In genomic region chr10:78542536-78542935, GRCh38 we compare ENCODE assay signal across 10 cellular contexts.
A peak's percentile ranks its signal among the peaks of the same experiment; 100 is the strongest.
DNase-seq lines count a peak whose midpoint lies in the region; ATAC-seq lines count a peak whose summit lies in the region.
"Had no signal": no experiment of that assay in that cellular context is flagged by ENCODE, and none has a peak within 500 bp of the region (broad histone marks: within the 10 kb centered on the region; RNA-seq: fewer than 3 reads in every experiment).

No MANE protein-coding gene starts in this region.

- H3K4me3 ChIP-seq in mesendoderm (ENCODE audit: low read length) (no peak overlapping the region), subcutaneous abdominal adipose tissue (ENCODE audit: low read depth in 1 of 5, low read length in 5 of 5) (no peak overlapping the region)

- no peak overlapping the region for H4K5ac ChIP-seq in mesendoderm (ENCODE audit: low read length)

- WGBS in mesendoderm (ENCODE audit: extremely low coverage, insufficient coverage, low lambda C conversion rate), result no CpG with 5 or more reads among the region's 7 CpGs

- H3K4me1 Mint-ChIP-seq in activated naive CD8-positive, alpha-beta T cell treated with anti-CD3 and anti-CD28 coated beads, Interleukin-2, amount 10 ng/mL, durations not matched to agents 7 days and 5 days, result peaks cover 6% of the 10 kb centered on the region
- H3K4me1 Mint-ChIP-seq in activated naive CD8-positive, alpha-beta T cell treated with anti-CD3 and anti-CD28 coated beads for 36 hours, result no peaks in the 10 kb centered on the region
- peaks cover 18% of the 10 kb centered on the region for H3K4me1 Mint-ChIP-seq in activated T-helper 17 cell treated with anti-CD3 and anti-CD28 coated beads, Interleukin-2, amount 50 U/mL, for 72 hours

- H3K4me1 ChIP-seq in mesendoderm (ENCODE audit: control insufficient read depth, low read depth, low read length) (no peaks in the 10 kb centered on the region), subcutaneous abdominal adipose tissue (ENCODE audit: control insufficient read depth in 5 of 5, insufficient read depth in 5 of 5, low read length in 5 of 5) (peaks cover 13 to 52% (median 42%) of the 10 kb centered on the region in 5 donors)

- no peaks in the 10 kb centered on the region for H3K9me3 ChIP-seq in subcutaneous abdominal adipose tissue (ENCODE audit: control insufficient read depth in 5 of 5, low read length in 5 of 5)
- H3K9me3 ChIP-seq: neutrophil had no signal

- no peak for DNase-seq in activated naive CD8-positive, alpha-beta T cell treated with anti-CD3 and anti-CD28 coated beads, Interleukin-2, amount 10 ng/mL, durations not matched to agents 7 days and 5 days
- DNase-seq in activated naive CD8-positive, alpha-beta T cell treated with anti-CD3 and anti-CD28 coated beads for 36 hours, result no peak
- DNase-seq in mesendoderm (peak; percentile 23), NCI-H446 treated with DMSO at 0.1 percent for 48 hours (lab: John Stamatoyannopoulos, UW) (no peak), NCI-H510A treated with DMSO at 0.1 percent for 48 hours (lab: John Stamatoyannopoulos, UW) (no peak)
- DNase-seq: NCI-H1092 treated with DMSO at 0.1 percent for 48 hours had no signal

- H3K27ac Mint-ChIP-seq in activated naive CD8-positive, alpha-beta T cell treated with anti-CD3 and anti-CD28 coated beads, Interleukin-2, amount 10 ng/mL, durations not matched to agents 7 days and 5 days, result peak overlapping the region; percentile 68
- no peak overlapping the region for H3K27ac Mint-ChIP-seq in activated naive CD8-positive, alpha-beta T cell treated with anti-CD3 and anti-CD28 coated beads for 36 hours
- H3K27ac Mint-ChIP-seq in activated T-helper 17 cell treated with anti-CD3 and anti-CD28 coated beads, Interleukin-2, amount 50 U/mL, for 72 hours, result peak overlapping the region; percentile 84

- H3K36me3 Mint-ChIP-seq in activated naive CD8-positive, alpha-beta T cell treated with anti-CD3 and anti-CD28 coated beads, Interleukin-2, amount 10 ng/mL, durations not matched to agents 7 days and 5 days, result no peaks in the 10 kb centered on the region
- peaks cover 2% of the 10 kb centered on the region for H3K36me3 Mint-ChIP-seq in activated naive CD8-positive, alpha-beta T cell treated with anti-CD3 and anti-CD28 coated beads for 36 hours
- H3K36me3 Mint-ChIP-seq in activated T-helper 17 cell treated with anti-CD3 and anti-CD28 coated beads, Interleukin-2, amount 50 U/mL, for 72 hours (ENCODE audit: low read depth), result no peaks in the 10 kb centered on the region

- no peak overlapping the region for H2AK5ac ChIP-seq in mesendoderm (ENCODE audit: low read length)

- ATAC-seq in activated naive CD8-positive, alpha-beta T cell treated with anti-CD3 and anti-CD28 coated beads, Interleukin-2, amount 10 ng/mL, durations not matched to agents 7 days and 5 days (ENCODE audit: low read depth), result no peak
- peak; percentile 50 for ATAC-seq in activated T-helper 17 cell treated with anti-CD3 and anti-CD28 coated beads, Interleukin-2, amount 50 U/mL, for 72 hours (replicated peaks)
- no peak for ATAC-seq in HG03108 (IDR thresholded peaks at IDR 0.05; ENCODE audit: unreplicated experiment)

- H3K27me3 Mint-ChIP-seq in activated naive CD8-positive, alpha-beta T cell treated with anti-CD3 and anti-CD28 coated beads, Interleukin-2, amount 10 ng/mL, durations not matched to agents 7 days and 5 days, result peaks cover 5% of the 10 kb centered on the region
- H3K27me3 Mint-ChIP-seq in activated naive CD8-positive, alpha-beta T cell treated with anti-CD3 and anti-CD28 coated beads for 36 hours, result peaks cover 4% of the 10 kb centered on the region
- no peaks in the 10 kb centered on the region for H3K27me3 Mint-ChIP-seq in activated T-helper 17 cell treated with anti-CD3 and anti-CD28 coated beads, Interleukin-2, amount 50 U/mL, for 72 hours

- H2BK5ac ChIP-seq in mesendoderm (ENCODE audit: low read length), result no peak overlapping the region

- H3K36me3 ChIP-seq in mesendoderm (ENCODE audit: control insufficient read depth, insufficient read depth, low read length) (no peaks in the 10 kb centered on the region), subcutaneous abdominal adipose tissue (ENCODE audit: control insufficient read depth in 5 of 5, insufficient read depth in 5 of 5, low read length in 5 of 5) (no peaks in the 10 kb centered on the region)
- H3K36me3 ChIP-seq: neutrophil had no signal

- H3K23ac ChIP-seq in mesendoderm (ENCODE audit: low read length), result no peak overlapping the region

- H3K4ac ChIP-seq in mesendoderm (ENCODE audit: low read depth, low read length), result no peak overlapping the region

- no peaks in the 10 kb centered on the region for H3K79me1 ChIP-seq in mesendoderm (ENCODE audit: low read length)

- no peak overlapping the region for H3K4me3 Mint-ChIP-seq in activated naive CD8-positive, alpha-beta T cell treated with anti-CD3 and anti-CD28 coated beads, Interleukin-2, amount 10 ng/mL, durations not matched to agents 7 days and 5 days
- H3K4me3 Mint-ChIP-seq in activated naive CD8-positive, alpha-beta T cell treated with anti-CD3 and anti-CD28 coated beads for 36 hours, result no peak overlapping the region
- peak overlapping the region; percentile 56 for H3K4me3 Mint-ChIP-seq in activated T-helper 17 cell treated with anti-CD3 and anti-CD28 coated beads, Interleukin-2, amount 50 U/mL, for 72 hours

- no peak overlapping the region for H2BK15ac ChIP-seq in mesendoderm (replicated peaks; ENCODE audit: low read depth)

- POLR2A ChIA-PET in activated naive CD8-positive, alpha-beta T cell treated with anti-CD3 and anti-CD28 coated beads, Interleukin-2, amount 10 ng/mL, durations not matched to agents 7 days and 5 days (lab: Charles Lee), result interaction anchor here (2.1 kb wide), 1 partner anchor 9 kb away, joined by 7 read pairs; no protein-coding TSS in a partner anchor

- H4K8ac ChIP-seq in mesendoderm (ENCODE audit: low read depth, low read length), result no peak overlapping the region

- H2BK120ac ChIP-seq in mesendoderm (ENCODE audit: low read depth, low read length), result no peak overlapping the region

- H3K56ac ChIP-seq in mesendoderm (ENCODE audit: low read length), result no peak overlapping the region

- peaks cover 4% of the 10 kb centered on the region for H3K9me3 Mint-ChIP-seq in activated naive CD8-positive, alpha-beta T cell treated with anti-CD3 and anti-CD28 coated beads, Interleukin-2, amount 10 ng/mL, durations not matched to agents 7 days and 5 days
- peaks cover 1% of the 10 kb centered on the region for H3K9me3 Mint-ChIP-seq in activated naive CD8-positive, alpha-beta T cell treated with anti-CD3 and anti-CD28 coated beads for 36 hours
- H3K9me3 Mint-ChIP-seq in activated T-helper 17 cell treated with anti-CD3 and anti-CD28 coated beads, Interleukin-2, amount 50 U/mL, for 72 hours, result no peaks in the 10 kb centered on the region

- H3K27me3 ChIP-seq in mesendoderm (ENCODE audit: insufficient read depth, low read length, poor library complexity), result no peaks in the 10 kb centered on the region
- H3K27me3 ChIP-seq in subcutaneous abdominal adipose tissue (ENCODE audit: control insufficient read depth in 5 of 5, insufficient read depth in 4 of 5, low read length in 5 of 5), result peaks cover 0 to 3% (median 0%) of the 10 kb centered on the region in 5 donors

- H3K18ac ChIP-seq in mesendoderm (ENCODE audit: low read length), result no peak overlapping the region

- no peak overlapping the region for H3K4me2 ChIP-seq in mesendoderm (ENCODE audit: low read length)

- H3K9ac ChIP-seq in mesendoderm (ENCODE audit: low read length), result no peak overlapping the region
- H3K9ac ChIP-seq in subcutaneous abdominal adipose tissue (ENCODE audit: low read length in 5 of 5), result peak overlapping the region in 2 of 5 donors; percentile 21 to 29

- no peak overlapping the region for H3K27ac ChIP-seq in mesendoderm (ENCODE audit: low read depth, low read length)
- peak overlapping the region; percentile 85 for H3K27ac ChIP-seq in subcutaneous abdominal adipose tissue (ENCODE audit: low read depth, low read length)
- H3K27ac ChIP-seq: neutrophil had no signal

- no peaks in the 10 kb centered on the region for H3K79me2 ChIP-seq in mesendoderm (ENCODE audit: control insufficient read depth, insufficient read depth, low read length)
